Comparison of ENCODE assay signal across 2 cellular contexts in the genomic region with DNA sequence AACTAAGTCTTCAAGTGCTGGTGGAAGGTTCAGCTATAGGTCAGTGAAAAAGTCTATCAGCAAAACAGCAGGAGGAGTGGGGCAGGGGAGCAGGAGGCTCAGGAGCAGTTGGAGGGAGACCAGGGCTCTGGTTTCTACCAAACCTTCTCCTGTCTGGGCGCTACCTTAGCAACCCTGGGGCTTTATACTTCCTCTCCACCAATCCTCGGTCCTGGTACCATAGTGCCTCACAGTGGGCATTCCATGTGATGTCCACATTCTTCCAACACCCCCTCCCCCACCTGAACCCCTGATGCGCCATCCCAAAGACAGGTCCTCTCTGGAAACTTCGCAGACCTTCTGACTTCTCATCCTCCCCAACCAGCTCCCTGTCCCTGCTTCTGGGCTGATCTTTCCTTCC.
TF ChIP-seq lines count a peak whose summit lies in the region.

No MANE protein-coding gene starts in this region.

TF ChIP-seq in A549, 52 proteins besides CTCF, POLR2A, EP300 and RAD21 (continued from another document):
- no peak for TF ChIP-seq ATOH8 (CRISPR knock-in tag; IDR thresholded peaks at IDR 0.05; ENCODE audit: low read depth)
- TF ChIP-seq, protein P1, sequence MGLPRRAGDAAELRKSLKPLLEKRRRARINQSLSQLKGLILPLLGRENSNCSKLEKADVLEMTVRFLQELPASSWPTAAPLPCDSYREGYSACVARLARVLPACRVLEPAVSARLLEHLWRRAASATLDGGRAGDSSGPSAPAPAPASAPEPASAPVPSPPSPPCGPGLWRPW (IDR thresholded peaks at IDR 0.05), result no peak
- no peak for TF ChIP-seq POLR2AphosphoS2 (conservative IDR thresholded peaks at IDR 0.05; ENCODE audit: low read length)
- TF ChIP-seq FOSL2 (IDR thresholded peaks at IDR 0.05), result no peak
- no peak for TF ChIP-seq FOSL2 (CRISPR knock-in tag; IDR thresholded peaks at IDR 0.05)
- no peak for TF ChIP-seq BHLHE40 (IDR thresholded peaks at IDR 0.05; ENCODE audit: low read depth, low read length)
- TF ChIP-seq ZFP36 (IDR thresholded peaks at IDR 0.05; ENCODE audit: borderline replicate concordance, partially characterized antibody), result no peak
- TF ChIP-seq FOXS1 (CRISPR knock-in tag; IDR thresholded peaks at IDR 0.05), result no peak
- TF ChIP-seq JUNB (IDR thresholded peaks at IDR 0.05), result no peak
- no peak for TF ChIP-seq MAFK (IDR thresholded peaks at IDR 0.05; ENCODE audit: partially characterized antibody)
- no peak for TF ChIP-seq GATA3 (IDR thresholded peaks at IDR 0.05; ENCODE audit: borderline replicate concordance)
- TF ChIP-seq TP53 (CRISPR knock-in tag; IDR thresholded peaks at IDR 0.05), result no peak
- TF ChIP-seq JUN (IDR thresholded peaks at IDR 0.05), result no peak
- no peak for TF ChIP-seq EHMT2 (IDR thresholded peaks at IDR 0.05; ENCODE audit: low read depth)
- no peak for TF ChIP-seq REST (IDR thresholded peaks at IDR 0.05)
- TF ChIP-seq SREBF2 (IDR thresholded peaks at IDR 0.05), result no peak
- TF ChIP-seq CBX2 (IDR thresholded peaks at IDR 0.05; ENCODE audit: borderline replicate concordance, low read depth), result no peak
- no peak for TF ChIP-seq RARB (CRISPR knock-in tag; IDR thresholded peaks at IDR 0.05)

TF ChIP-seq in HCT116, 20 proteins besides CTCF, POLR2A, EP300 and RAD21 (continued from another document):
- TF ChIP-seq ATF3 (IDR thresholded peaks at IDR 0.05), result no peak
- no peak for TF ChIP-seq ELF1 (IDR thresholded peaks at IDR 0.05; ENCODE audit: borderline replicate concordance, low read depth)
- no peak for TF ChIP-seq REST (IDR thresholded peaks at IDR 0.05; ENCODE audit: low read depth)
- TF ChIP-seq FOSL1 (IDR thresholded peaks at IDR 0.05; ENCODE audit: low read depth), result no peak
- no peak for TF ChIP-seq EGR1 (IDR thresholded peaks at IDR 0.05; ENCODE audit: low read depth)
- TF ChIP-seq, protein P2, sequence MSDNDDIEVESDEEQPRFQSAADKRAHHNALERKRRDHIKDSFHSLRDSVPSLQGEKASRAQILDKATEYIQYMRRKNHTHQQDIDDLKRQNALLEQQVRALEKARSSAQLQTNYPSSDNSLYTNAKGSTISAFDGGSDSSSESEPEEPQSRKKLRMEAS (IDR thresholded peaks at IDR 0.05), result no peak
- no peak for TF ChIP-seq CBX3 (IDR thresholded peaks at IDR 0.05; ENCODE audit: low read depth)
- no peak for TF ChIP-seq JUND (IDR thresholded peaks at IDR 0.05)
- TF ChIP-seq, protein P3, sequence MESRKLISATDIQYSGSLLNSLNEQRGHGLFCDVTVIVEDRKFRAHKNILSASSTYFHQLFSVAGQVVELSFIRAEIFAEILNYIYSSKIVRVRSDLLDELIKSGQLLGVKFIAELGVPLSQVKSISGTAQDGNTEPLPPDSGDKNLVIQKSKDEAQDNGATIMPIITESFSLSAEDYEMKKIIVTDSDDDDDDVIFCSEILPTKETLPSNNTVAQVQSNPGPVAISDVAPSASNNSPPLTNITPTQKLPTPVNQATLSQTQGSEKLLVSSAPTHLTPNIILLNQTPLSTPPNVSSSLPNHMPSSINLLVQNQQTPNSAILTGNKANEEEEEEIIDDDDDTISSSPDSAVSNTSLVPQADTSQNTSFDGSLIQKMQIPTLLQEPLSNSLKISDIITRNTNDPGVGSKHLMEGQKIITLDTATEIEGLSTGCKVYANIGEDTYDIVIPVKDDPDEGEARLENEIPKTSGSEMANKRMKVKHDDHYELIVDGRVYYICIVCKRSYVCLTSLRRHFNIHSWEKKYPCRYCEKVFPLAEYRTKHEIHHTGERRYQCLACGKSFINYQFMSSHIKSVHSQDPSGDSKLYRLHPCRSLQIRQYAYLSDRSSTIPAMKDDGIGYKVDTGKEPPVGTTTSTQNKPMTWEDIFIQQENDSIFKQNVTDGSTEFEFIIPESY (IDR thresholded peaks at IDR 0.05; ENCODE audit: extremely low read depth, insufficient replicate concordance, low read length), result no peak
- TF ChIP-seq SRF (IDR thresholded peaks at IDR 0.05; ENCODE audit: low read depth), result no peak
- TF ChIP-seq SIN3A (IDR thresholded peaks at IDR 0.05; ENCODE audit: low read depth), result no peak
- TF ChIP-seq CEBPB (IDR thresholded peaks at IDR 0.05; ENCODE audit: low read depth), result no peak
- TF ChIP-seq ZNF274 (IDR thresholded peaks at IDR 0.05; ENCODE audit: low read depth, low read length), result no peak
